1 cellular context compared by ENCODE assay signal in genomic region chr19:39128511-39129079, GRCh38.
TF ChIP-seq lines count a peak whose summit lies in the region.

No MANE protein-coding gene starts in this region.

TF ChIP-seq in WTC11, 78 proteins besides CTCF, POLR2A, EP300 and RAD21 (continued from another document):
- TF ChIP-seq PRDM15 (CRISPR knock-in tag; IDR thresholded peaks at IDR 0.05) (no peak), E2F4 (CRISPR knock-in tag; IDR thresholded peaks at IDR 0.05; ENCODE audit: borderline replicate concordance, low read depth) (no peak), ZNF121 (CRISPR knock-in tag; IDR thresholded peaks at IDR 0.05) (no peak), ARID4B (CRISPR knock-in tag; IDR thresholded peaks at IDR 0.05; ENCODE audit: borderline replicate concordance) (no peak), NFATC4 (CRISPR knock-in tag; IDR thresholded peaks at IDR 0.05) (no peak), ZBTB21 (CRISPR knock-in tag; IDR thresholded peaks at IDR 0.05; ENCODE audit: borderline replicate concordance) (no peak), KAT7 (CRISPR knock-in tag; IDR thresholded peaks at IDR 0.05; ENCODE audit: borderline replicate concordance) (no peak), ZNF396 (CRISPR knock-in tag; IDR thresholded peaks at IDR 0.05; ENCODE audit: borderline replicate concordance) (no peak), ZMAT4 (CRISPR knock-in tag; IDR thresholded peaks at IDR 0.05) (no peak), PRRX2 (CRISPR knock-in tag; IDR thresholded peaks at IDR 0.05) (no peak), ZNF416 (CRISPR knock-in tag; IDR thresholded peaks at IDR 0.05) (no peak)
TF ChIP-seq in WTC11: peak in this region for 0.
